23 cellular contexts compared by ENCODE assay signal in genomic region chr10:51766423-51767145, GRCh38.
"Had no signal": no experiment of that assay in that cellular context is flagged by ENCODE, and none has a peak within 500 bp of the region (broad histone marks: within the 10 kb centered on the region; RNA-seq: fewer than 3 reads in every experiment).

No MANE protein-coding gene starts in this region.

- H3K4me2 ChIP-seq: hepatocyte had no signal

- H3K27ac ChIP-seq: coronary artery, dorsolateral prefrontal cortex, esophagus muscularis mucosa, foreskin keratinocyte, gastroesophageal sphincter, heart left ventricle, hepatocyte, left lung, lower lobe of right lung had no signal

- H3K27ac Mint-ChIP-seq: mesothelial cell of epicardium had no signal

- ATAC-seq: foreskin keratinocyte, gastroesophageal sphincter, heart left ventricle, left cardiac atrium, left lung, left ventricle myocardium superior, lower lobe of right lung, mucosa of descending colon had no signal

- H3K36me3 Mint-ChIP-seq: naive B cell had no signal

- FAIRE-seq: endothelial cell of umbilical vein, frontal cortex, islet of Langerhans, keratinocyte had no signal

- H3K4me1 Mint-ChIP-seq: naive B cell had no signal

- H3K4me3 Mint-ChIP-seq: mesothelial cell of epicardium had no signal

- H3K36me3 ChIP-seq: esophagus muscularis mucosa, gastroesophageal sphincter, heart left ventricle, left lung, lower lobe of right lung had no signal

- H3K79me2 ChIP-seq: hepatocyte had no signal

- DNase-seq: dermis blood vessel endothelial cell; dorsolateral prefrontal cortex; effector CD4-positive, alpha-beta T cell; effector memory CD4-positive, alpha-beta T cell; foreskin keratinocyte; heart left ventricle; hypothalamus; left cardiac atrium; left lung; left ventricle myocardium superior; lower lobe of right lung; mesenchymal stem cell; mucosa of descending colon; naive B cell had no signal

- H3K9me3 ChIP-seq: esophagus muscularis mucosa, mucosa of descending colon had no signal

- H3K4me1 ChIP-seq: esophagus muscularis mucosa, gastroesophageal sphincter, left lung, lower lobe of right lung had no signal

- H3K27me3 ChIP-seq: dorsolateral prefrontal cortex, esophagus muscularis mucosa, foreskin keratinocyte, gastroesophageal sphincter, heart left ventricle, hepatocyte, left lung had no signal

- H2AFZ ChIP-seq: hepatocyte had no signal

- H3K4me3 ChIP-seq: coronary artery, dorsolateral prefrontal cortex, esophagus muscularis mucosa, gastroesophageal sphincter, heart left ventricle, hepatocyte, left lung, lower lobe of right lung, mucosa of descending colon had no signal
